8 cellular contexts compared by ENCODE assay signal in the genomic region with DNA sequence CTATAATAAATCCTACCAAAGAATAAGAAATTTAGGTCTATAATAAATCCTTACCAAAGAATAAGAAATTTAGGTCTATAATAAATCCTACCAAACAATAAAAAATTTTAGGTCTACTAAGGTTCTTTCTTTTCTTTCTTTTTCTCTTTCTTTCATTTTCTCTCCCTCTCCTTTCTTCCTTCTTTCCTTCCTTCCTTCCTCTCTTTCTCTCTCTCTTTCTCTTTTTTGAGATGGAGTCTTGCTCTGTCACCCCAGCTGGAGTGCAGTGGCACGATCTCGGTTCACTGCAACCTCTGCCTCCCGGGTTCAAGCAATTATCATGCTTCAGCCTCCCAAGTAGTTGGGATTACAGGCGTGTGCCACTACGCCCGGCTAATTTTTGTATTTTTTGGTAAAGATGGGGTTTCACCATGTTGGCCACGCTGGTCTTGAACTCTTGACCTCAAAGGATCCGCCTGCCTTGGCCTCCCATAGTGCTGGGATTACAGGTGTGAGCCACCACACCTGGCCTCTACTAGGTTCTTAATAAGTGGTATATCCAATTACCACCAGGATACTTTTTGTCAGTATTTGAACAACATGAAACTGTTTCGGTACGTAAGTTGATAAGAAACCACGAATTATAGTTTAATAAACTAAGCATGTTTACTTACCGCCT. TPM values are rescaled to one million over a fixed set of nuclear protein-coding genes. Genes with fewer than 3 reads are reported as not detected.
DNase-seq lines count a peak whose midpoint lies in the region; ATAC-seq and TF ChIP-seq lines count a peak whose summit lies in the region.
"Not testable (repeated sequence)": the region's sequence is repeated elsewhere in the genome, so short reads cannot be mapped to it uniquely, and the experiment has no call there.

No MANE protein-coding gene starts in this region.

- H3K9me2 ChIP-seq in Loucy (replicated peaks; ENCODE audit: low read depth, low read length) = not testable (repeated sequence)

- H3K4me3 ChIP-seq in CD4-positive, CD25-positive, alpha-beta regulatory T cell (ENCODE audit: low read depth, low read length) = peak overlapping the region; percentile 92
- H3K4me3 ChIP-seq in Loucy (ENCODE audit: low read length, poor library complexity, severe bottlenecking) (peak overlapping the region; percentile 74), WI38 (ENCODE audit: low read depth, low read length) (peak overlapping the region; percentile 16; the same call in 1 of the 2 replicates), left lung (peak overlapping the region in 1 of 2 donors; percentile 27)
- H3K4me3 ChIP-seq in stomach = not testable (repeated sequence)

- not testable (repeated sequence) for H4K20me1 ChIP-seq in Loucy (ENCODE audit: insufficient read depth, low read length, poor library complexity, severe bottlenecking)

- not testable (repeated sequence) for TF ChIP-seq CTCF in Loucy (conservative IDR thresholded peaks at IDR 0.05; ENCODE audit: low read length); WI38 (IDR thresholded peaks at IDR 0.05; ENCODE audit: low read depth, low read length); chondrocyte (IDR thresholded peaks at IDR 0.05); left lung (IDR thresholded peaks at IDR 0.05); nephron progenitor cell (IDR thresholded peaks at IDR 0.05); stomach (IDR thresholded peaks at IDR 0.05)

- peaks cover 42% of the 10 kb centered on the region for H3K4me1 ChIP-seq in CD4-positive, CD25-positive, alpha-beta regulatory T cell (ENCODE audit: control insufficient read depth, insufficient read depth, low read length, poor library complexity, severe bottlenecking)
- H3K4me1 ChIP-seq in Loucy (ENCODE audit: insufficient read depth, low read length, poor library complexity, severe bottlenecking) (peaks cover 49% of the 10 kb centered on the region), left lung (peaks cover 0 to 51% of the 10 kb centered on the region in 2 donors), stomach (peaks cover 15 to 29% (median 23%) of the 10 kb centered on the region in 4 donors)

- H3K4me2 ChIP-seq in Loucy (ENCODE audit: low read depth, low read length, poor library complexity, severe bottlenecking) = peak overlapping the region; percentile 76

- H3K9me3 Mint-ChIP-seq in CD4-positive, CD25-positive, alpha-beta regulatory T cell = not testable (repeated sequence)
- H3K9me3 Mint-ChIP-seq in chondrocyte (ENCODE audit: low read depth) (peaks cover 14% of the 10 kb centered on the region), nephron progenitor cell (peaks cover 42% of the 10 kb centered on the region)

- H3F3A ChIP-seq in Loucy (ENCODE audit: low read depth) = not testable (repeated sequence)

- TF ChIP-seq POLR2A in stomach (IDR thresholded peaks at IDR 0.05) = not testable (repeated sequence)

- not testable (repeated sequence) for H3K9me3 ChIP-seq in CD4-positive, CD25-positive, alpha-beta regulatory T cell (ENCODE audit: control insufficient read depth in 2 of 2, low read length in 2 of 2); left lung; stomach
- peaks cover 17% of the 10 kb centered on the region for H3K9me3 ChIP-seq in Loucy (ENCODE audit: insufficient read depth, low read depth, low read length)

- WGBS in stomach, 5 donors = 64 to 79% (median 73%) methylated on average over 12 of the region's 12 CpGs

- peak overlapping the region; percentile 67 for H2AFZ ChIP-seq in Loucy (ENCODE audit: low read length)

- peak overlapping the region; percentile 83 to 98 (median 98) for H3K27ac Mint-ChIP-seq in CD4-positive, CD25-positive, alpha-beta regulatory T cell
- H3K27ac Mint-ChIP-seq in chondrocyte (ENCODE audit: unreplicated experiment) (peak overlapping the region; percentile 79), nephron progenitor cell (peak overlapping the region; percentile 78)

- TF ChIP-seq EP300 in stomach (IDR thresholded peaks at IDR 0.05) = not testable (repeated sequence)

- intact Hi-C loops in left lung (cut with DNase I); stomach (cut with DNase I; ENCODE audit: low total_unique reads): not testable (repeated sequence)

- ATAC-seq in CD4-positive, CD25-positive, alpha-beta regulatory T cell (ENCODE audit: low read depth in 2 of 2); left lung: not testable (repeated sequence)

- H3K27ac ChIP-seq in CD4-positive, CD25-positive, alpha-beta regulatory T cell (ENCODE audit: insufficient read depth, low read length, poor library complexity, severe bottlenecking) = peak overlapping the region; percentile 72
- H3K27ac ChIP-seq in left lung (peak overlapping the region; percentile 85 to 98), stomach (peak overlapping the region; percentile 65 to 93 (median 76))

- not testable (repeated sequence) for H3K36me3 ChIP-seq in CD4-positive, CD25-positive, alpha-beta regulatory T cell (ENCODE audit: control insufficient read depth, insufficient read depth, low read length); Loucy (ENCODE audit: insufficient read depth, low read length); left lung; stomach

- H3K27me3 Mint-ChIP-seq in CD4-positive, CD25-positive, alpha-beta regulatory T cell; chondrocyte (ENCODE audit: low read depth); nephron progenitor cell (ENCODE audit: low read depth, poor library complexity): not testable (repeated sequence)

- peaks cover 55% of the 10 kb centered on the region for H3K79me2 ChIP-seq in Loucy (ENCODE audit: insufficient read depth, low read length)

- H3K36me3 Mint-ChIP-seq in CD4-positive, CD25-positive, alpha-beta regulatory T cell = peaks cover 11% of the 10 kb centered on the region
- H3K36me3 Mint-ChIP-seq in chondrocyte (ENCODE audit: low read depth) (peaks cover 21% of the 10 kb centered on the region), nephron progenitor cell (ENCODE audit: low read depth) (peaks cover 54% of the 10 kb centered on the region)

- H3K27me3 ChIP-seq in CD4-positive, CD25-positive, alpha-beta regulatory T cell (ENCODE audit: control insufficient read depth, insufficient read depth, low read length); Loucy (ENCODE audit: insufficient read depth, low read length, poor library complexity, severe bottlenecking); left lung; stomach: not testable (repeated sequence)

- H3K4me3 Mint-ChIP-seq in CD4-positive, CD25-positive, alpha-beta regulatory T cell = peak overlapping the region; percentile 81 to 95 (median 92)
- H3K4me3 Mint-ChIP-seq in chondrocyte (ENCODE audit: unreplicated experiment); nephron progenitor cell: not testable (repeated sequence)

- peaks cover 21 to 68% (median 36%) of the 10 kb centered on the region in 4 donors for H3K4me1 Mint-ChIP-seq in CD4-positive, CD25-positive, alpha-beta regulatory T cell
- H3K4me1 Mint-ChIP-seq in chondrocyte (ENCODE audit: low read depth) = peaks cover 11% of the 10 kb centered on the region
- H3K4me1 Mint-ChIP-seq in nephron progenitor cell = not testable (repeated sequence)

- H3K9ac ChIP-seq in Loucy (ENCODE audit: low read depth, low read length, poor library complexity, severe bottlenecking) = peak overlapping the region; percentile 84

- DNase-seq in CD4-positive, CD25-positive, alpha-beta regulatory T cell; chondrocyte (ENCODE audit: low spot score); nephron progenitor cell: not testable (repeated sequence)
- peak; percentile 54 for DNase-seq in activated effector memory CD4-positive, alpha-beta T cell treated with anti-CD3 and anti-CD28 coated beads, Interleukin-2, amount 50 U/mL, for 16 hours
- DNase-seq in left lung (peak in 1 of 2 donors; percentile 10), stomach (peak; percentile 22)

RNA-seq across cellular contexts. Expression of a gene that starts 31.5 kb away (rescaled TPM):
- 22.7 TPM for total RNA-seq in CD4-positive, CD25-positive, alpha-beta regulatory T cell
- polyA plus RNA-seq in CD4-positive, CD25-positive, alpha-beta regulatory T cell = 1 to 10 TPM in 1 of 4 donors, under 1 TPM in 3; 0.47 to 3.1 (median 0.74) TPM
- total RNA-seq in chondrocyte (63.8 to 79.4 TPM (median 64.7 TPM) in 3 replicates), left lung (10 to 100 TPM; 53.0 to 61.8 TPM), stomach (100 to 1,000 TPM in 2 of 5 donors, 10 to 100 TPM in 3; 25.7 to 452 (median 55.4) TPM)
- polyA plus RNA-seq in stomach = 10 to 100 TPM; 29.3 to 49.1 (median 35.9) TPM
